In the genomic region with DNA sequence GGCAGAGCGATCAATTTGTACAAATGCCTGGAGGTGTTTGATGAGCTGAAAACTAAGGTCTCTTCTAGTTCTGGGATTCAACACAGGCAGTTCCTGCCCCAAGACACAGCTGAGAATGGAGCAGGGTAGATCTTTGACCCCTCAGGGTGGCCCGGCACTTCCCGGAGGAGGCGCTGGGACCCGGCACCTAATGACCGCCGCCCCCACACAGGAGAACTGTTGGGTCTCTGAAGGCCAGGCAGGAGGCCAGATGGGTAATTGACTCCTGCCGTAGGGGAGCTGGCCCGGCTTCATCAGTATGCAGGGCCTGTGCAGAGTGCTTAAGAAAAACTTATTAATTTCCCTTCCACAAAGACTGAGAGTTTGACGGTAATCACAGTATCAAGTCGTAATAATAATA, we compare ENCODE assay signal across 21 cellular contexts. TPM values are rescaled to one million over a fixed set of nuclear protein-coding genes. Genes with fewer than 3 reads are reported as not detected.
DNase-seq lines count a peak whose midpoint lies in the region; ATAC-seq and TF ChIP-seq lines count a peak whose summit lies in the region.
"Had no signal": no experiment of that assay in that cellular context is flagged by ENCODE, and none has a peak within 500 bp of the region (broad histone marks: within the 10 kb centered on the region; RNA-seq: fewer than 3 reads in every experiment).

No MANE protein-coding gene starts in this region.

- H3K27ac ChIP-seq in endodermal cell (ENCODE audit: low read depth, low read length): no peak overlapping the region
- no peak overlapping the region for H3K27ac ChIP-seq in sigmoid colon
- H3K27ac ChIP-seq: BLaER1 treated with 17β-estradiol and CSF1 and Interleukin-3, amounts not matched to agents 10 nM and 100 nM; SJSA1 had no signal

- peak overlapping the region; percentile 29 to 46 for H3K27ac Mint-ChIP-seq in activated naive CD4-positive, alpha-beta T cell treated with anti-CD3 and anti-CD28 coated beads, Interleukin-2, amount 50 U/mL, for 72 hours
- no peak overlapping the region for H3K27ac Mint-ChIP-seq in endodermal cell
- H3K27ac Mint-ChIP-seq in activated CD4-positive, alpha-beta T cell treated with anti-CD3 and anti-CD28 coated beads, Interleukin-2, amount 10 ng/mL, durations not matched to agents 24 days and 14 days: no peak overlapping the region
- H3K27ac Mint-ChIP-seq: CD4-positive, alpha-beta T cell had no signal

- TF ChIP-seq POLR2A in sigmoid colon (IDR thresholded peaks at IDR 0.05): no peak

- intact Hi-C loops in activated CD4-positive, alpha-beta T cell treated with anti-CD3 and anti-CD28 coated beads, Interleukin-2, amount 10 ng/mL, durations not matched to agents 24 days and 14 days (cut with micrococcal nuclease): loop anchor here (5.0 kb wide), 1 partner anchor 318 kb away; no protein-coding TSS in a partner anchor
- intact Hi-C loops in sigmoid colon (cut with DNase I): no loop called here

- H3K27me3 Mint-ChIP-seq in endodermal cell (ENCODE audit: insufficient read depth): peaks cover 4% of the 10 kb centered on the region
- no peaks in the 10 kb centered on the region for H3K27me3 Mint-ChIP-seq in activated CD4-positive, alpha-beta T cell treated with anti-CD3 and anti-CD28 coated beads, Interleukin-2, amount 10 ng/mL, durations not matched to agents 24 days and 14 days
- H3K27me3 Mint-ChIP-seq: CD4-positive, alpha-beta T cell had no signal

- no peaks in the 10 kb centered on the region for H3K9me3 ChIP-seq in endodermal cell (ENCODE audit: control insufficient read depth, low read length)
- no peaks in the 10 kb centered on the region for H3K9me3 ChIP-seq in sigmoid colon
- H3K9me3 ChIP-seq: BLaER1 treated with 17β-estradiol and CSF1 and Interleukin-3, amounts not matched to agents 10 nM and 100 nM; MG63; SJSA1 had no signal

- H3K4me1 ChIP-seq in endodermal cell (ENCODE audit: control insufficient read depth, insufficient read depth, low read length) (no peaks in the 10 kb centered on the region), sigmoid colon (no peaks in the 10 kb centered on the region)
- H3K4me1 ChIP-seq: SJSA1 had no signal

- H3K27me3 ChIP-seq in endodermal cell (ENCODE audit: control insufficient read depth, insufficient read depth, low read length, poor library complexity, severe bottlenecking) (no peaks in the 10 kb centered on the region), sigmoid colon (peaks cover 0 to 31% (median 13%) of the 10 kb centered on the region in 3 donors)
- H3K27me3 ChIP-seq: BLaER1 treated with 17β-estradiol and CSF1 and Interleukin-3, amounts not matched to agents 10 nM and 100 nM; MG63 had no signal

- H3K4me1 Mint-ChIP-seq in endodermal cell: peaks cover 11% of the 10 kb centered on the region
- peaks cover 4% of the 10 kb centered on the region for H3K4me1 Mint-ChIP-seq in activated CD4-positive, alpha-beta T cell treated with anti-CD3 and anti-CD28 coated beads, Interleukin-2, amount 10 ng/mL, durations not matched to agents 24 days and 14 days

- no peak overlapping the region for H3K9ac ChIP-seq in endodermal cell (ENCODE audit: extremely low read depth, low read length, poor library complexity, severe bottlenecking)
- H3K9ac ChIP-seq: BLaER1 treated with 17β-estradiol and CSF1 and Interleukin-3, amounts not matched to agents 10 nM and 100 nM had no signal

- H3K9me3 Mint-ChIP-seq in activated naive CD4-positive, alpha-beta T cell treated with anti-CD3 and anti-CD28 coated beads, Interleukin-2, amount 50 U/mL, for 72 hours: no peaks in the 10 kb centered on the region
- no peaks in the 10 kb centered on the region for H3K9me3 Mint-ChIP-seq in endodermal cell
- H3K9me3 Mint-ChIP-seq in activated CD4-positive, alpha-beta T cell treated with anti-CD3 and anti-CD28 coated beads, Interleukin-2, amount 10 ng/mL, durations not matched to agents 24 days and 14 days: no peaks in the 10 kb centered on the region
- H3K9me3 Mint-ChIP-seq: CD4-positive, alpha-beta T cell had no signal

- H3K4me3 Mint-ChIP-seq in endodermal cell: no peak overlapping the region
- H3K4me3 Mint-ChIP-seq in activated CD4-positive, alpha-beta T cell treated with anti-CD3 and anti-CD28 coated beads, Interleukin-2, amount 10 ng/mL, durations not matched to agents 24 days and 14 days: no peak overlapping the region
- H3K4me3 Mint-ChIP-seq: CD4-positive, alpha-beta T cell had no signal

- TF ChIP-seq EP300 in sigmoid colon (IDR thresholded peaks at IDR 0.05): no peak

- H3K36me3 ChIP-seq in endodermal cell (ENCODE audit: control insufficient read depth, insufficient read depth, low read length) (no peaks in the 10 kb centered on the region), sigmoid colon (no peaks in the 10 kb centered on the region)
- H3K36me3 ChIP-seq: BLaER1 treated with 17β-estradiol and CSF1 and Interleukin-3, amounts not matched to agents 10 nM and 100 nM; MG63; SJSA1 had no signal

- WGBS in endodermal cell (ENCODE audit: insufficient coverage in 1 of 2, insufficient read length in 1 of 2), 2 experiments: 74 to 75% methylated on average over 6 to 11 of the region's 11 CpGs
- WGBS in sigmoid colon, 2 donors: 44 to 64% methylated on average over 11 of the region's 11 CpGs

- TF ChIP-seq CTCF in endodermal cell (conservative IDR thresholded peaks at IDR 0.05) (no peak), sigmoid colon (IDR thresholded peaks at IDR 0.05) (no peak)

- no peak overlapping the region for H3K4me3 ChIP-seq in endodermal cell (ENCODE audit: low read length)
- no peak overlapping the region for H3K4me3 ChIP-seq in sigmoid colon
- H3K4me3 ChIP-seq: BLaER1 treated with 17β-estradiol and CSF1 and Interleukin-3, amounts not matched to agents 10 nM and 100 nM; GM12878; MG63; SJSA1 had no signal

- H3K36me3 Mint-ChIP-seq in activated naive CD4-positive, alpha-beta T cell treated with anti-CD3 and anti-CD28 coated beads, Interleukin-2, amount 50 U/mL, for 72 hours: no peaks in the 10 kb centered on the region
- no peaks in the 10 kb centered on the region for H3K36me3 Mint-ChIP-seq in endodermal cell (ENCODE audit: low read depth)
- no peaks in the 10 kb centered on the region for H3K36me3 Mint-ChIP-seq in activated CD4-positive, alpha-beta T cell treated with anti-CD3 and anti-CD28 coated beads, Interleukin-2, amount 10 ng/mL, durations not matched to agents 24 days and 14 days (ENCODE audit: low read depth)

- no peak for ATAC-seq in activated naive CD4-positive, alpha-beta T cell treated with anti-CD3 and anti-CD28 coated beads, Interleukin-2, amount 50 U/mL, for 72 hours
- ATAC-seq: GM12878 had no signal

- no peak for DNase-seq in activated naive CD4-positive, alpha-beta T cell treated with anti-CD3 and anti-CD28 coated beads, Interleukin-2, amount 50 U/mL, for 72 hours (ENCODE audit: low spot score in 2 of 2)
- no peak for DNase-seq in activated naive CD4-positive, alpha-beta T cell treated with anti-CD3 and anti-CD28 coated beads, Interleukin-2, amount 50 U/mL, for 16 hours
- DNase-seq in NCI-H1092 treated with DMSO at 0.1 percent for 48 hours (lab: John Stamatoyannopoulos, UW) (peak; percentile 49), endodermal cell (peak; percentile 58), sigmoid colon (no peak), NK-92 (lab: John Stamatoyannopoulos, UW; ENCODE audit: unreplicated experiment) (no peak)
- no peak for DNase-seq in central memory CD4-positive, alpha-beta T cell
- no peak for DNase-seq in activated CD4-positive, alpha-beta T cell treated with anti-CD3 and anti-CD28 coated beads, Interleukin-2, amount 10 ng/mL, durations not matched to agents 24 days and 14 days
- DNase-seq: AML-193; CD4-positive, alpha-beta T cell; KG1; MG63; NCI-H1417 treated with DMSO at 0.1 percent for 48 hours; NCI-H1694 treated with DMSO at 0.1 percent for 48 hours; NCI-H2081; Right ventricle myocardium superior; RPMI8226; T-helper 1 cell had no signal

RNA-seq across cellular contexts. Expression of a gene that starts 51.6 kb away (rescaled TPM):
- 10 to 100 TPM; 23.7 to 24.7 TPM for total RNA-seq in activated naive CD4-positive, alpha-beta T cell treated with anti-CD3 and anti-CD28 coated beads, Interleukin-2, amount 50 U/mL, for 72 hours
- total RNA-seq in endodermal cell: 10 to 100 TPM; 12.9 to 15.9 TPM
- polyA plus RNA-seq in endodermal cell (2013, experiment 1 of 2): 16.4 TPM
- 12.8 TPM for polyA plus RNA-seq in endodermal cell (2013, experiment 2 of 2)
- 32.4 and 32.5 TPM in 2 replicates for total RNA-seq in activated CD4-positive, alpha-beta T cell treated with anti-CD3 and anti-CD28 coated beads, Interleukin-2, amount 10 ng/mL, durations not matched to agents 24 days and 14 days
- total RNA-seq in sigmoid colon: 10 to 100 TPM in 2 of 4 donors, 1 to 10 TPM in 2; 8.2 to 13.6 (median 11.2) TPM
- 10 to 100 TPM in 1 of 3 donors, 1 to 10 TPM in 2; 3.6 to 11.9 (median 5.1) TPM for polyA plus RNA-seq in sigmoid colon

Comparison
In these comparisons a context has a peak if more than half of its experiments do, and no peak if none do; other contexts are left out.
1. DNase-seq: peak in NCI-H1092 treated with DMSO at 0.1 percent for 48 hours (single experiment) and endodermal cell (single experiment); none in activated naive CD4-positive, alpha-beta T cell treated with anti-CD3 and anti-CD28 coated beads, Interleukin-2, amount 50 U/mL, for 72 hours (0 of 2), activated naive CD4-positive, alpha-beta T cell treated with anti-CD3 and anti-CD28 coated beads, Interleukin-2, amount 50 U/mL, for 16 hours (single experiment), central memory CD4-positive, alpha-beta T cell (single experiment), activated CD4-positive, alpha-beta T cell treated with anti-CD3 and anti-CD28 coated beads, Interleukin-2, amount 10 ng/mL, durations not matched to agents 24 days and 14 days (single experiment), sigmoid colon (single experiment) and NK-92 (single experiment).
2. H3K27ac Mint-ChIP-seq: peak in activated naive CD4-positive, alpha-beta T cell treated with anti-CD3 and anti-CD28 coated beads, Interleukin-2, amount 50 U/mL, for 72 hours (2 of 2); none in endodermal cell (single experiment) and activated CD4-positive, alpha-beta T cell treated with anti-CD3 and anti-CD28 coated beads, Interleukin-2, amount 10 ng/mL, durations not matched to agents 24 days and 14 days (single experiment).